ENCODE assay signal across 3 cellular contexts in the genomic region with DNA sequence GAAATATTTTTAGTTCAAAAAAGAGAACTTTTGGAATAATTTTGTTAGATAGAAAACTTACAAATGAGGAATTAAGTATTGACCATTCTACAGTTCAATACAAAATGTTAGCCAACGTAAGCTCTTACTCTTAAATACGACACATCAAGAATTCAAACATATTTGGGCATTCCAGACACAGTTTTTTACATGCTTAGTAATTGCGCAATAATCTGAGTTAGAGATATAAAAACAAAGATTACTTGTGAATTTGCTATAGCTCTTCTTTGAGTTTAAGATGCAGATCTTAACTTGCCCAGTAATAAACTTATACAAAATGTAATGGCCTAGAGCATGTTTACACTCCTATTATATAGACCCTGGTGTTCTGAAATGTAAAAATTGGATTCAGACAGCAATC.
TF ChIP-seq lines count a peak whose summit lies in the region.

No MANE protein-coding gene starts in this region.

TF ChIP-seq in A549, 52 proteins besides CTCF, POLR2A, EP300 and RAD21:
- TF ChIP-seq ZFP36 (IDR thresholded peaks at IDR 0.05; ENCODE audit: borderline replicate concordance, partially characterized antibody) (no peak), CEBPB (IDR thresholded peaks at IDR 0.05) (peak; percentile 80 to 90)
TF ChIP-seq in A549: peak in this region for 1.

TF ChIP-seq in Ishikawa, 13 proteins besides CTCF, POLR2A, EP300 and RAD21:
- TF ChIP-seq MAX (IDR thresholded peaks at IDR 0.05), result no peak
- peak; percentile 96 for TF ChIP-seq CEBPB (IDR thresholded peaks at IDR 0.05)

TF ChIP-seq in K562, 482 proteins besides CTCF, POLR2A, EP300 and RAD21:
- no peak for TF ChIP-seq CBFB (CRISPR knock-in tag; IDR thresholded peaks at IDR 0.05)
- peak; percentile 99 for TF ChIP-seq CEBPB (tag; IDR thresholded peaks at IDR 0.05)
- peak; percentile 67 for TF ChIP-seq CEBPG (CRISPR knock-in tag; IDR thresholded peaks at IDR 0.05)
- peak; percentile 86 to 100 for TF ChIP-seq CEBPG (tag; conservative IDR thresholded peaks at IDR 0.05 in 1 of 2, IDR thresholded peaks at IDR 0.05 in 1 of 2)
- no peak for TF ChIP-seq NCOA6 (IDR thresholded peaks at IDR 0.05)
- TF ChIP-seq, protein P1, sequence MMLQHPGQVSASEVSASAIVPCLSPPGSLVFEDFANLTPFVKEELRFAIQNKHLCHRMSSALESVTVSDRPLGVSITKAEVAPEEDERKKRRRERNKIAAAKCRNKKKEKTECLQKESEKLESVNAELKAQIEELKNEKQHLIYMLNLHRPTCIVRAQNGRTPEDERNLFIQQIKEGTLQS (IDR thresholded peaks at IDR 0.05), result peak; percentile 42; the same call in 1 of the 2 replicates
- TF ChIP-seq, protein P1 (CRISPR knock-in tag; conservative IDR thresholded peaks at IDR 0.05), result no peak
- peak; percentile 81 for TF ChIP-seq IRF9 (tag; IDR thresholded peaks at IDR 0.05)
